ENCODE assay signal across 20 cellular contexts in genomic region chr6:44504321-44504761, GRCh38.
DNase-seq lines count a peak whose midpoint lies in the region; ATAC-seq and TF ChIP-seq lines count a peak whose summit lies in the region.
"Had no signal": no experiment of that assay in that cellular context is flagged by ENCODE, and none has a peak within 500 bp of the region (broad histone marks: within the 10 kb centered on the region; RNA-seq: fewer than 3 reads in every experiment).

No MANE protein-coding gene starts in this region.

- no peaks in the 10 kb centered on the region for H3F3A ChIP-seq in neural progenitor cell (ENCODE audit: low read depth)

- no peak overlapping the region for H3K27ac ChIP-seq in neural progenitor cell
- H3K27ac ChIP-seq: 22Rv1; BLaER1 treated with 17β-estradiol and CSF1 and Interleukin-3, amounts not matched to agents 10 nM and 100 nM had no signal

- no peak overlapping the region for H3K27ac Mint-ChIP-seq in activated CD8-positive, alpha-beta memory T cell treated with anti-CD3 and anti-CD28 coated beads, Interleukin-2, amount 10 ng/mL, durations not matched to agents 7 days and 5 days
- H3K27ac Mint-ChIP-seq in neural progenitor cell, result no peak overlapping the region
- H3K27ac Mint-ChIP-seq: CD8-positive, alpha-beta memory T cell had no signal

- TF ChIP-seq CTCF in astrocyte of the spinal cord (IDR thresholded peaks at IDR 0.05; ENCODE audit: low read depth, low read length) (no peak), neural progenitor cell (IDR thresholded peaks at IDR 0.05) (no peak), GM20000 (IDR thresholded peaks at IDR 0.05; ENCODE audit: extremely low read depth, missing control alignments) (no peak)

- no peaks in the 10 kb centered on the region for H4K20me1 ChIP-seq in neural progenitor cell (ENCODE audit: low read depth)
- H4K20me1 ChIP-seq: BLaER1 treated with 17β-estradiol and CSF1 and Interleukin-3, amounts not matched to agents 10 nM and 100 nM had no signal

- no peak overlapping the region for H2AFZ ChIP-seq in neural progenitor cell (replicated peaks)

- H3K36me3 Mint-ChIP-seq in activated CD8-positive, alpha-beta memory T cell treated with anti-CD3 and anti-CD28 coated beads, Interleukin-2, amount 10 ng/mL, durations not matched to agents 7 days and 5 days, result no peaks in the 10 kb centered on the region
- no peaks in the 10 kb centered on the region for H3K36me3 Mint-ChIP-seq in neural progenitor cell

- no peak overlapping the region for H3K4me3 Mint-ChIP-seq in activated CD8-positive, alpha-beta memory T cell treated with anti-CD3 and anti-CD28 coated beads, Interleukin-2, amount 10 ng/mL, durations not matched to agents 7 days and 5 days
- H3K4me3 Mint-ChIP-seq in neural progenitor cell, result no peak overlapping the region
- H3K4me3 Mint-ChIP-seq: CD8-positive, alpha-beta memory T cell had no signal

- ATAC-seq in activated CD8-positive, alpha-beta memory T cell treated with anti-CD3 and anti-CD28 coated beads, Interleukin-2, amount 10 ng/mL, durations not matched to agents 7 days and 5 days, result no peak
- ATAC-seq in HG03095 (IDR thresholded peaks at IDR 0.05; ENCODE audit: unreplicated experiment) (no peak), HG02870 (IDR thresholded peaks at IDR 0.05; ENCODE audit: unreplicated experiment) (no peak)
- ATAC-seq: HCT116, Panc1 had no signal

- H3K4me1 ChIP-seq in neural progenitor cell, result no peaks in the 10 kb centered on the region
- H3K4me1 ChIP-seq: BLaER1 treated with 17β-estradiol and CSF1 and Interleukin-3, amounts not matched to agents 10 nM and 100 nM had no signal

- H3K27me3 ChIP-seq in neural progenitor cell, result no peaks in the 10 kb centered on the region
- H3K27me3 ChIP-seq: BLaER1 treated with 17β-estradiol and CSF1 and Interleukin-3, amounts not matched to agents 10 nM and 100 nM had no signal

- H3K4me2 ChIP-seq in neural progenitor cell, result no peak overlapping the region
- H3K4me2 ChIP-seq: BLaER1 treated with 17β-estradiol and CSF1 and Interleukin-3, amounts not matched to agents 10 nM and 100 nM had no signal

- peaks cover 11% of the 10 kb centered on the region for H3K27me3 Mint-ChIP-seq in activated CD8-positive, alpha-beta memory T cell treated with anti-CD3 and anti-CD28 coated beads, Interleukin-2, amount 10 ng/mL, durations not matched to agents 7 days and 5 days
- peaks cover 10% of the 10 kb centered on the region for H3K27me3 Mint-ChIP-seq in neural progenitor cell (ENCODE audit: insufficient read depth, low read depth)

- no peak overlapping the region for H3K9ac ChIP-seq in neural progenitor cell
- H3K9ac ChIP-seq: BLaER1 treated with 17β-estradiol and CSF1 and Interleukin-3, amounts not matched to agents 10 nM and 100 nM had no signal

- H3K79me2 ChIP-seq in neural progenitor cell (ENCODE audit: low read depth), result no peaks in the 10 kb centered on the region

- in situ Hi-C loops in astrocyte of the spinal cord (cut with HindIII; ENCODE audit: low sequenced_read_pairs), result no loop called here

- H3K4me3 ChIP-seq in astrocyte of the spinal cord (ENCODE audit: low read depth, low read length) (no peak overlapping the region), neural progenitor cell (no peak overlapping the region)
- H3K4me3 ChIP-seq: BLaER1 treated with 17β-estradiol and CSF1 and Interleukin-3, amounts not matched to agents 10 nM and 100 nM had no signal

- H3K9me3 Mint-ChIP-seq in activated CD8-positive, alpha-beta memory T cell treated with anti-CD3 and anti-CD28 coated beads, Interleukin-2, amount 10 ng/mL, durations not matched to agents 7 days and 5 days (ENCODE audit: low read depth), result no peaks in the 10 kb centered on the region
- peaks cover 10% of the 10 kb centered on the region for H3K9me3 Mint-ChIP-seq in neural progenitor cell

- H3K9me3 ChIP-seq in neural progenitor cell (ENCODE audit: low read depth), result no peaks in the 10 kb centered on the region

- no peaks in the 10 kb centered on the region for H3K36me3 ChIP-seq in neural progenitor cell
- H3K36me3 ChIP-seq: BLaER1 treated with 17β-estradiol and CSF1 and Interleukin-3, amounts not matched to agents 10 nM and 100 nM had no signal

- no peaks in the 10 kb centered on the region for H3K4me1 Mint-ChIP-seq in activated CD8-positive, alpha-beta memory T cell treated with anti-CD3 and anti-CD28 coated beads, Interleukin-2, amount 10 ng/mL, durations not matched to agents 7 days and 5 days
- H3K4me1 Mint-ChIP-seq in neural progenitor cell, result peaks cover 19% of the 10 kb centered on the region
- H3K4me1 Mint-ChIP-seq: CD8-positive, alpha-beta memory T cell had no signal

- CTCF ChIA-PET in activated CD8-positive, alpha-beta memory T cell treated with anti-CD3 and anti-CD28 coated beads, Interleukin-2, amount 10 ng/mL, durations not matched to agents 7 days and 5 days (lab: Charles Lee), result interaction anchor here (1.0 kb wide), 1 partner anchor 29 kb away, joined by 3 read pairs; no protein-coding TSS in a partner anchor

- DNase-seq in activated CD8-positive, alpha-beta memory T cell treated with anti-CD3 and anti-CD28 coated beads, Interleukin-2, amount 10 ng/mL, durations not matched to agents 7 days and 5 days, result peak; percentile 8
- DNase-seq in activated CD8-positive, alpha-beta memory T cell treated with anti-CD3 and anti-CD28 coated beads for 24 hours, result no peak
- peak; percentile 59 for DNase-seq in astrocyte of the spinal cord (ENCODE audit: low read depth, low spot score)
- peak; percentile 76 for DNase-seq in left kidney (ENCODE audit: low read depth, low spot score)
- no peak for DNase-seq in neural progenitor cell (ENCODE audit: low spot score)
- no peak for DNase-seq in GM20000 (ENCODE audit: low spot score)
- DNase-seq: CD8-positive, alpha-beta memory T cell; DMS79 treated with DMSO at 0.1 percent for 48 hours; Karpas-422; MM.1S; NCI-H1092 treated with DMSO at 0.1 percent for 48 hours; NCI-H2081 treated with DMSO at 0.1 percent for 48 hours; NCI-H510A; NCI-H82 had no signal

Comparison
In these comparisons a context has a peak if more than half of its experiments do, and no peak if none do; other contexts are left out.
1. DNase-seq: peak in activated CD8-positive, alpha-beta memory T cell treated with anti-CD3 and anti-CD28 coated beads, Interleukin-2, amount 10 ng/mL, durations not matched to agents 7 days and 5 days (single experiment), astrocyte of the spinal cord (single experiment) and left kidney (single experiment); none in activated CD8-positive, alpha-beta memory T cell treated with anti-CD3 and anti-CD28 coated beads for 24 hours (single experiment), neural progenitor cell (single experiment) and GM20000 (single experiment).